8 cellular contexts compared by ENCODE assay signal in genomic region chr14:65100905-65101541, GRCh38.
DNase-seq lines count a peak whose midpoint lies in the region; ATAC-seq and TF ChIP-seq lines count a peak whose summit lies in the region.

No MANE protein-coding gene starts in this region.

- ATAC-seq in GM18519 (IDR thresholded peaks at IDR 0.05; ENCODE audit: low FRiP score, unreplicated experiment) = no peak

- H3K4me3 ChIP-seq in LNCaP clone FGC (ENCODE audit: low read depth, low read length) (peak overlapping the region; percentile 96), muscle layer of colon (ENCODE audit: low read depth in 1 of 2, low read length in 2 of 2) (peak overlapping the region; percentile 7 to 51)

- peaks cover 51% of the 10 kb centered on the region for H3K4me1 ChIP-seq in muscle layer of colon (ENCODE audit: insufficient read depth, low read length)

- DNase-seq in AML-193 (lab: John Stamatoyannopoulos, UW) (peak; percentile 3 to 19), LNCaP clone FGC (ENCODE audit: low read depth) (no peak), LoVo (ENCODE audit: low spot score) (no peak), AG08396 (ENCODE audit: low spot score) (no peak)
- DNase-seq in central memory CD4-positive, alpha-beta T cell = peak; percentile 9
- no peak for DNase-seq in stimulated activated CD8-positive, alpha-beta memory T cell treated with anti-CD3 and anti-CD28 coated beads, Interleukin-4, amount 100 ng/mL, for 48 hours

- H3K27me3 ChIP-seq in muscle layer of colon (ENCODE audit: control insufficient read depth in 1 of 2, insufficient read depth in 2 of 2, low read length in 2 of 2) = no peaks in the 10 kb centered on the region

- no peaks in the 10 kb centered on the region for H3K36me3 ChIP-seq in muscle layer of colon (ENCODE audit: insufficient read depth, low read length)

- no peaks in the 10 kb centered on the region for H3K9me3 ChIP-seq in muscle layer of colon (ENCODE audit: low read length)

- H3K27ac ChIP-seq in muscle layer of colon (ENCODE audit: low read depth, low read length) = no peak overlapping the region

- TF ChIP-seq CTCF in LNCaP clone FGC (IDR thresholded peaks at IDR 0.05; ENCODE audit: control insufficient read depth, extremely low read depth, insufficient read depth) = no peak

- peak overlapping the region; percentile 0 for H3K9ac ChIP-seq in muscle layer of colon (ENCODE audit: low read length)

Comparison
In these comparisons a context has a peak if more than half of its experiments do, and no peak if none do; other contexts are left out.
1. DNase-seq: peak in AML-193 (2 of 2) and central memory CD4-positive, alpha-beta T cell (single experiment); none in LNCaP clone FGC (single experiment), LoVo (single experiment), AG08396 (single experiment) and stimulated activated CD8-positive, alpha-beta memory T cell treated with anti-CD3 and anti-CD28 coated beads, Interleukin-4, amount 100 ng/mL, for 48 hours (single experiment).